11 cellular contexts compared by ENCODE assay signal in genomic region chr2:197184959-197185586, GRCh38.
DNase-seq lines count a peak whose midpoint lies in the region; ATAC-seq and TF ChIP-seq lines count a peak whose summit lies in the region.
"Had no signal": no experiment of that assay in that cellular context is flagged by ENCODE, and none has a peak within 500 bp of the region (broad histone marks: within the 10 kb centered on the region; RNA-seq: fewer than 3 reads in every experiment).

No MANE protein-coding gene starts in this region.

- peaks cover 3% of the 10 kb centered on the region; the same call in 1 of the 3 replicates for H3K4me1 Mint-ChIP-seq in GM23338
- H3K4me1 Mint-ChIP-seq in activated naive CD8-positive, alpha-beta T cell treated with anti-CD3 and anti-CD28 coated beads for 36 hours = peaks cover 72% of the 10 kb centered on the region

- H3K9me3 ChIP-seq in heart left ventricle = no peaks in the 10 kb centered on the region
- no peaks in the 10 kb centered on the region for H3K9me3 ChIP-seq in prostate gland
- H3K9me3 ChIP-seq: colonic mucosa had no signal

- H3F3A ChIP-seq in GM23338 (replicated peaks; ENCODE audit: low read depth) = no peaks in the 10 kb centered on the region

- TF ChIP-seq POLR2A in heart left ventricle (IDR thresholded peaks at IDR 0.05) (no peak), prostate gland (IDR thresholded peaks at IDR 0.05) (no peak)

- no peaks in the 10 kb centered on the region for H3K4me1 ChIP-seq in GM23338 (ENCODE audit: insufficient read depth)
- H3K4me1 ChIP-seq in heart left ventricle = peaks cover 0 to 26% (median 13%) of the 10 kb centered on the region in 12 donors
- no peaks in the 10 kb centered on the region for H3K4me1 ChIP-seq in prostate gland (replicated peaks)
- H3K4me1 ChIP-seq: colonic mucosa had no signal

- peak overlapping the region; percentile 8; the same call in 1 of the 2 replicates for H2AFZ ChIP-seq in GM23338

- intact Hi-C loops in heart left ventricle (cut with DNase I) = loop anchor here in 2 of 10 donors (5.0 to 10.0 kb wide), 2 partner anchors 63 to 160 kb away; no protein-coding TSS in a partner anchor
- intact Hi-C loops in prostate gland (cut with DNase I) = loop anchor here (10.0 kb wide), 1 partner anchor 170 kb away; no protein-coding TSS in a partner anchor

- no peak for TF ChIP-seq CTCF in GM23338 (conservative IDR thresholded peaks at IDR 0.05; ENCODE audit: low read depth in 2 of 2)
- TF ChIP-seq CTCF in heart left ventricle (IDR thresholded peaks at IDR 0.05) = no peak
- TF ChIP-seq CTCF in prostate gland (IDR thresholded peaks at IDR 0.05) = no peak

- no peaks in the 10 kb centered on the region for H3K36me3 Mint-ChIP-seq in GM23338 (ENCODE audit: low read depth)
- peaks cover 71% of the 10 kb centered on the region for H3K36me3 Mint-ChIP-seq in activated naive CD8-positive, alpha-beta T cell treated with anti-CD3 and anti-CD28 coated beads for 36 hours
- H3K36me3 Mint-ChIP-seq: mesothelial cell of epicardium had no signal

- H3K4me3 Mint-ChIP-seq in GM23338 = no peak overlapping the region
- H3K4me3 Mint-ChIP-seq in activated naive CD8-positive, alpha-beta T cell treated with anti-CD3 and anti-CD28 coated beads for 36 hours = no peak overlapping the region
- H3K4me3 Mint-ChIP-seq: mesothelial cell of epicardium had no signal

- no peaks in the 10 kb centered on the region for H3K36me3 ChIP-seq in GM23338 (ENCODE audit: insufficient read depth)
- H3K36me3 ChIP-seq in heart left ventricle = no peaks in the 10 kb centered on the region
- H3K36me3 ChIP-seq in prostate gland = no peaks in the 10 kb centered on the region
- H3K36me3 ChIP-seq: colonic mucosa had no signal

- no peaks in the 10 kb centered on the region for H3K9me2 ChIP-seq in GM23338 (ENCODE audit: insufficient read depth)

- H3K27me3 ChIP-seq in GM23338 (ENCODE audit: insufficient read depth) (no peaks in the 10 kb centered on the region), heart left ventricle (no peaks in the 10 kb centered on the region), prostate gland (replicated peaks; ENCODE audit: insufficient read depth) (no peaks in the 10 kb centered on the region)
- H3K27me3 ChIP-seq: colonic mucosa had no signal

- H4K20me1 ChIP-seq in GM23338 (replicated peaks; ENCODE audit: insufficient read depth) = no peaks in the 10 kb centered on the region

- ATAC-seq in GM23338 (no peak), heart left ventricle (peak; percentile 95 to 96 (median 96)), GM19351 (IDR thresholded peaks at IDR 0.05; ENCODE audit: unreplicated experiment) (no peak), GM18519 (IDR thresholded peaks at IDR 0.05; ENCODE audit: low FRiP score, unreplicated experiment) (no peak)

- no peaks in the 10 kb centered on the region for H3K27me3 Mint-ChIP-seq in GM23338 (ENCODE audit: insufficient read depth, low read depth, poor library complexity)
- no peaks in the 10 kb centered on the region for H3K27me3 Mint-ChIP-seq in activated naive CD8-positive, alpha-beta T cell treated with anti-CD3 and anti-CD28 coated beads for 36 hours

- H3K4me2 ChIP-seq in GM23338 = no peak overlapping the region

- no peak overlapping the region for H3K27ac Mint-ChIP-seq in GM23338
- H3K27ac Mint-ChIP-seq in activated naive CD8-positive, alpha-beta T cell treated with anti-CD3 and anti-CD28 coated beads for 36 hours = peak overlapping the region; percentile 77
- H3K27ac Mint-ChIP-seq: mesothelial cell of epicardium had no signal

- H3K9me3 Mint-ChIP-seq in GM23338 = no peaks in the 10 kb centered on the region
- H3K9me3 Mint-ChIP-seq in activated naive CD8-positive, alpha-beta T cell treated with anti-CD3 and anti-CD28 coated beads for 36 hours = no peaks in the 10 kb centered on the region
- H3K9me3 Mint-ChIP-seq: mesothelial cell of epicardium had no signal

- H3K4me3 ChIP-seq in GM23338 (no peak overlapping the region), heart left ventricle (no peak overlapping the region), prostate gland (no peak overlapping the region)
- H3K4me3 ChIP-seq: colonic mucosa had no signal

- no peak for DNase-seq in GM23338 (ENCODE audit: low spot score)
- DNase-seq in activated naive CD8-positive, alpha-beta T cell treated with anti-CD3 and anti-CD28 coated beads for 36 hours = no peak
- peak; percentile 85 to 94 (median 88) for DNase-seq in heart left ventricle
- peak; percentile 60 for DNase-seq in prostate gland (ENCODE audit: low spot score)
- no peak for DNase-seq in GOT3 (lab: John Stamatoyannopoulos, UW)
- DNase-seq in DMS79 (lab: John Stamatoyannopoulos, UW) = no peak
- DNase-seq: colonic mucosa, NCI-H2029 had no signal

- WGBS in heart left ventricle, 4 donors = 10 to 38% (median 29%) methylated on average over 5 to 6 of the region's 6 CpGs
- WGBS in prostate gland = 25% methylated on average over 6 of the region's 6 CpGs

- no peaks in the 10 kb centered on the region for H3K79me2 ChIP-seq in GM23338 (replicated peaks; ENCODE audit: insufficient read depth)

- no peak overlapping the region for H3K27ac ChIP-seq in GM23338 (ENCODE audit: low read depth)
- H3K27ac ChIP-seq in heart left ventricle = peak overlapping the region in 9 of 12 donors; percentile 7 to 59 (median 47)
- no peak overlapping the region for H3K27ac ChIP-seq in prostate gland
- H3K27ac ChIP-seq: colonic mucosa had no signal

TF ChIP-seq in GM23338, 12 proteins besides CTCF, POLR2A, EP300 and RAD21:
- TF ChIP-seq NANOG (IDR thresholded peaks at IDR 0.05; ENCODE audit: borderline replicate concordance) = no peak
- no peak for TF ChIP-seq POLR2AphosphoS5 (IDR thresholded peaks at IDR 0.05; ENCODE audit: low read depth)
- no peak for TF ChIP-seq JUNB (IDR thresholded peaks at IDR 0.05; ENCODE audit: unreplicated experiment)
- TF ChIP-seq ZNF462 (CRISPR knock-in tag; IDR thresholded peaks at IDR 0.05) = no peak

Comparison
In these comparisons a context has a peak if more than half of its experiments do, and no peak if none do; other contexts are left out.
1. ATAC-seq: peak in heart left ventricle (4 of 4); none in GM23338 (single experiment), GM19351 (single experiment) and GM18519 (single experiment).
2. DNase-seq: peak in heart left ventricle (5 of 5) and prostate gland (single experiment); none in GM23338 (single experiment), activated naive CD8-positive, alpha-beta T cell treated with anti-CD3 and anti-CD28 coated beads for 36 hours (single experiment), GOT3 (single experiment) and DMS79 (single experiment).
3. H3K27ac ChIP-seq: peak in heart left ventricle (9 of 12); none in GM23338 (single experiment) and prostate gland (0 of 2).